ENCODE assay signal across 13 cellular contexts in genomic region chr2:237932731-237933131, GRCh38. TPM values are rescaled to one million over a fixed set of nuclear protein-coding genes. Genes with fewer than 3 reads are reported as not detected.
DNase-seq lines count a peak whose midpoint lies in the region; ATAC-seq, FAIRE-seq and TF ChIP-seq lines count a peak whose summit lies in the region.
"Had no signal": no experiment of that assay in that cellular context is flagged by ENCODE, and none has a peak within 500 bp of the region (broad histone marks: within the 10 kb centered on the region; RNA-seq: fewer than 3 reads in every experiment).

No MANE protein-coding gene starts in this region.

- no peak overlapping the region for H3K4me3 Mint-ChIP-seq in activated naive CD8-positive, alpha-beta T cell treated with anti-CD3 and anti-CD28 coated beads, Interleukin-2, amount 50 U/mL, for 24 hours
- no peak overlapping the region for H3K4me3 Mint-ChIP-seq in endothelial cell (ENCODE audit: unreplicated experiment)
- H3K4me3 Mint-ChIP-seq: T-helper 17 cell had no signal

- intact Hi-C loops in cardiac septum (cut with DNase I) = no loop called here

- H3K9me3 Mint-ChIP-seq in activated naive CD8-positive, alpha-beta T cell treated with anti-CD3 and anti-CD28 coated beads, Interleukin-2, amount 50 U/mL, for 24 hours = peaks cover 9% of the 10 kb centered on the region
- H3K9me3 Mint-ChIP-seq in endothelial cell (ENCODE audit: unreplicated experiment) = no peaks in the 10 kb centered on the region

- DNase-seq in A172 (ENCODE audit: low spot score) = peak; percentile 22
- DNase-seq in GM04504 (ENCODE audit: low read depth) = peak; percentile 68
- no peak for DNase-seq in activated naive CD8-positive, alpha-beta T cell treated with anti-CD3 and anti-CD28 coated beads, Interleukin-2, amount 50 U/mL, for 24 hours
- DNase-seq in foreskin fibroblast = peak; percentile 59 to 83
- DNase-seq in cardiac septum (ENCODE audit: low spot score) = no peak
- no peak for DNase-seq in GM19240 (ENCODE audit: insufficient read length, low spot score)
- no peak for DNase-seq in endothelial cell (ENCODE audit: low spot score)
- DNase-seq in RCC 7860 (ENCODE audit: low spot score) = no peak
- DNase-seq: activated CD4-positive, alpha-beta T cell treated with anti-CD3 and anti-CD28 coated beads, Interleukin-2, amount 50 U/mL, for 48 hours; NCI-H2171 treated with DMSO at 0.1 percent for 48 hours; stimulated activated CD4-positive, alpha-beta T cell treated with anti-CD3 and anti-CD28 coated beads, Interleukin-1b, Interleukin-23, amount 100 ng/mL, for 48 hours; T-helper 17 cell had no signal

- no peak overlapping the region for H3K4me3 ChIP-seq in foreskin fibroblast (ENCODE audit: low read depth in 1 of 2, low read length in 2 of 2)

- H3K27me3 Mint-ChIP-seq in activated naive CD8-positive, alpha-beta T cell treated with anti-CD3 and anti-CD28 coated beads, Interleukin-2, amount 50 U/mL, for 24 hours = no peaks in the 10 kb centered on the region
- H3K27me3 Mint-ChIP-seq in endothelial cell (ENCODE audit: unreplicated experiment) = peaks cover 8% of the 10 kb centered on the region
- H3K27me3 Mint-ChIP-seq: T-helper 17 cell had no signal

- TF ChIP-seq CTCF in foreskin fibroblast (IDR thresholded peaks at IDR 0.05; ENCODE audit: low read depth, low read length) = no peak
- no peak for TF ChIP-seq CTCF in endothelial cell (IDR thresholded peaks at IDR 0.05; ENCODE audit: unreplicated experiment)

- H3K27ac Mint-ChIP-seq in activated naive CD8-positive, alpha-beta T cell treated with anti-CD3 and anti-CD28 coated beads, Interleukin-2, amount 50 U/mL, for 24 hours = peak overlapping the region; percentile 67
- no peak overlapping the region for H3K27ac Mint-ChIP-seq in endothelial cell (ENCODE audit: unreplicated experiment)
- H3K27ac Mint-ChIP-seq: T-helper 17 cell had no signal

- H3K4me1 Mint-ChIP-seq in activated naive CD8-positive, alpha-beta T cell treated with anti-CD3 and anti-CD28 coated beads, Interleukin-2, amount 50 U/mL, for 24 hours = peaks cover 20% of the 10 kb centered on the region
- peaks cover 9% of the 10 kb centered on the region for H3K4me1 Mint-ChIP-seq in endothelial cell (ENCODE audit: unreplicated experiment)

- no peaks in the 10 kb centered on the region for H3K36me3 Mint-ChIP-seq in activated naive CD8-positive, alpha-beta T cell treated with anti-CD3 and anti-CD28 coated beads, Interleukin-2, amount 50 U/mL, for 24 hours (ENCODE audit: low read depth)
- no peaks in the 10 kb centered on the region for H3K36me3 Mint-ChIP-seq in endothelial cell (ENCODE audit: low read depth, unreplicated experiment)

- FAIRE-seq in RCC 7860 (lab: Jason Lieb, UNC) = no peak
- FAIRE-seq: endothelial cell of umbilical vein had no signal

- peak; percentile 66 for ATAC-seq in activated naive CD8-positive, alpha-beta T cell treated with anti-CD3 and anti-CD28 coated beads, Interleukin-2, amount 50 U/mL, for 24 hours
- ATAC-seq: T-helper 17 cell had no signal

RNA-seq across cellular contexts. Expression of gene UBE2F, which starts 34.1 kb away (rescaled TPM):
- 74.5 and 116 TPM in 2 replicates for total RNA-seq in A172 (2014; rRNA removed; shearing (Covaris generic))
- total RNA-seq in cardiac septum = 61.0 TPM
- 107 TPM for total RNA-seq in endothelial cell (ENCODE audit: unreplicated experiment)

Comparison
In these comparisons a context has a peak if more than half of its experiments do, and no peak if none do; other contexts are left out.
1. DNase-seq: peak in A172 (single experiment), GM04504 (single experiment) and foreskin fibroblast (2 of 2); none in activated naive CD8-positive, alpha-beta T cell treated with anti-CD3 and anti-CD28 coated beads, Interleukin-2, amount 50 U/mL, for 24 hours (single experiment), cardiac septum (single experiment), GM19240 (single experiment), endothelial cell (single experiment) and RCC 7860 (single experiment).